2 cellular contexts compared by ENCODE assay signal in the genomic region with DNA sequence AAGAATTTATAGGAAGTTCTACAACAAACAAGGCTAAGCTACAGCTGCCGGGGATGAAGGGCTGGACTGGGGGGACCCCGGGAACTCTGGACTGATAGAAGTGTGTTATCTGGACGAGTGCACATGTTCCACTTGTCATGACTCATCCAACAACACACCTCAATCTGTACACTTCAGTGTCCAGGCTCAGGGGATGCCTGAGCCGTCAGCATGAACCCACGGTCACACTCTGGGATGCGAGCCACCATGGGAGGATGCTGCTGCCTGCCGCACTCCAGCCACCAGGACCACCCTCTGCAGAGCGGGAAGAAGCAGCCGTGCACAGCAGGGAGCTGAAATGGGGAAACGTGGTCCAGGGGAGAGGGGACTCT.
TF ChIP-seq lines count a peak whose summit lies in the region.

No MANE protein-coding gene starts in this region.

TF ChIP-seq in GM23338, 12 proteins besides CTCF, POLR2A, EP300 and RAD21:
- TF ChIP-seq STAT1 (IDR thresholded peaks at IDR 0.05; ENCODE audit: unreplicated experiment) (no peak), EZH2phosphoT487 (IDR thresholded peaks at IDR 0.05; ENCODE audit: unreplicated experiment) (no peak), ZNF114 (CRISPR knock-in tag; IDR thresholded peaks at IDR 0.05) (no peak), POLR2AphosphoS5 (IDR thresholded peaks at IDR 0.05; ENCODE audit: low read depth) (no peak), NANOG (IDR thresholded peaks at IDR 0.05; ENCODE audit: borderline replicate concordance) (no peak), JUNB (IDR thresholded peaks at IDR 0.05; ENCODE audit: unreplicated experiment) (no peak), ZNF331 (CRISPR knock-in tag; IDR thresholded peaks at IDR 0.05; ENCODE audit: low read depth) (no peak), REST (IDR thresholded peaks at IDR 0.05; ENCODE audit: unreplicated experiment) (no peak), EZH2 (IDR thresholded peaks at IDR 0.05; ENCODE audit: low read depth, unreplicated experiment) (no peak), CREB1 (CRISPR knock-in tag; IDR thresholded peaks at IDR 0.05; ENCODE audit: low read depth) (no peak)
- TF ChIP-seq, protein P1, sequence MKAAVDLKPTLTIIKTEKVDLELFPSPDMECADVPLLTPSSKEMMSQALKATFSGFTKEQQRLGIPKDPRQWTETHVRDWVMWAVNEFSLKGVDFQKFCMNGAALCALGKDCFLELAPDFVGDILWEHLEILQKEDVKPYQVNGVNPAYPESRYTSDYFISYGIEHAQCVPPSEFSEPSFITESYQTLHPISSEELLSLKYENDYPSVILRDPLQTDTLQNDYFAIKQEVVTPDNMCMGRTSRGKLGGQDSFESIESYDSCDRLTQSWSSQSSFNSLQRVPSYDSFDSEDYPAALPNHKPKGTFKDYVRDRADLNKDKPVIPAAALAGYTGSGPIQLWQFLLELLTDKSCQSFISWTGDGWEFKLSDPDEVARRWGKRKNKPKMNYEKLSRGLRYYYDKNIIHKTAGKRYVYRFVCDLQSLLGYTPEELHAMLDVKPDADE (IDR thresholded peaks at IDR 0.05), result no peak

TF ChIP-seq in IMR-90, 13 proteins besides CTCF, POLR2A, EP300 and RAD21:
- TF ChIP-seq FOS (IDR thresholded peaks at IDR 0.05; ENCODE audit: low read depth, low read length) (no peak), RCOR1 (IDR thresholded peaks at IDR 0.05; ENCODE audit: insufficient replicate concordance, low read length) (no peak), CEBPB (IDR thresholded peaks at IDR 0.05; ENCODE audit: low read depth, low read length) (no peak), MXI1 (IDR thresholded peaks at IDR 0.05; ENCODE audit: borderline replicate concordance, low read depth, low read length) (no peak), RFX5 (IDR thresholded peaks at IDR 0.05; ENCODE audit: low read depth, low read length) (no peak), CHD1 (IDR thresholded peaks at IDR 0.05; ENCODE audit: low read depth, low read length) (no peak), MAZ (IDR thresholded peaks at IDR 0.05; ENCODE audit: borderline replicate concordance, low read depth, low read length) (no peak), USF2 (IDR thresholded peaks at IDR 0.05; ENCODE audit: low read depth, low read length) (no peak), MAFK (IDR thresholded peaks at IDR 0.05; ENCODE audit: low read depth, low read length) (no peak), SMC3 (IDR thresholded peaks at IDR 0.05; ENCODE audit: low read depth, low read length) (no peak), ELK1 (IDR thresholded peaks at IDR 0.05; ENCODE audit: borderline replicate concordance, low read depth, low read length) (no peak), BHLHE40 (IDR thresholded peaks at IDR 0.05; ENCODE audit: low read depth, low read length) (no peak), NFE2L2 (IDR thresholded peaks at IDR 0.05; ENCODE audit: low read depth, low read length) (no peak)
TF ChIP-seq in IMR-90: peak in this region for 0.
